Comparison of ENCODE assay signal across 9 cellular contexts in the genomic region with DNA sequence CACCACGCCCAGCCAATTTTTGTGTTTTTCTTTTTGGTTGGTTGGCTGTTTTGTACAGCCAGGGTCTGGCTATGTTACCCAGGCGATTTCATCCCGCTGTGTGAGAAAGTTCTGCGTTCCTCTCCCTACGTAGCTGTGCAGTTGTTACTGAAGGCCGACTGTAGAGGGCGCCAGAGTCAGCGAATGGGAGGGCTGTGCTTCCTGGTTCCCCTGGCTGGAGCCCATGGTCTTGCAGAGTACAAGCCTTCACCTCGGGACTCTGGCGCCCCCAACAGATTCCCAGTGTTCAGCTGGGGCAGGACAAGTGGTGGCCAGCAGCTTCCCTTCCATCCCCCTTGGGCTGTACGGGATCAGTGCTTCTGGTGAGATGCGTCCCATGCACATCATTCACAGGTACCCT. TPM values are rescaled to one million over a fixed set of nuclear protein-coding genes. Genes with fewer than 3 reads are reported as not detected.
DNase-seq lines count a peak whose midpoint lies in the region; ATAC-seq, FAIRE-seq and TF ChIP-seq lines count a peak whose summit lies in the region.
"Had no signal": no experiment of that assay in that cellular context is flagged by ENCODE, and none has a peak within 500 bp of the region (broad histone marks: within the 10 kb centered on the region; RNA-seq: fewer than 3 reads in every experiment).

No MANE protein-coding gene starts in this region.

- H3K9me3 Mint-ChIP-seq in osteocyte (ENCODE audit: unreplicated experiment), result peaks cover 3% of the 10 kb centered on the region

- no peak for FAIRE-seq in H54 (lab: Jason Lieb, UNC)

- TF ChIP-seq POLR2A in H54 (IDR thresholded peaks at IDR 0.05; ENCODE audit: low read depth, low read length), result no peak

- no peak overlapping the region for H3K4me3 Mint-ChIP-seq in osteocyte (ENCODE audit: unreplicated experiment)

- peak; percentile 16 for TF ChIP-seq CTCF in osteocyte (IDR thresholded peaks at IDR 0.05)

- H3K27me3 Mint-ChIP-seq in osteocyte (ENCODE audit: unreplicated experiment), result peaks cover 2% of the 10 kb centered on the region

- H3K27ac Mint-ChIP-seq in osteocyte (ENCODE audit: unreplicated experiment), result no peak overlapping the region

- no peaks in the 10 kb centered on the region for H3K4me1 Mint-ChIP-seq in osteocyte (ENCODE audit: unreplicated experiment)

- no peak for ATAC-seq in HG03139 (IDR thresholded peaks at IDR 0.05; ENCODE audit: unreplicated experiment)

- H3K36me3 Mint-ChIP-seq in osteocyte (ENCODE audit: unreplicated experiment), result no peaks in the 10 kb centered on the region

- DNase-seq in NCI-H2227 (lab: John Stamatoyannopoulos, UW; ENCODE audit: unreplicated experiment), result peak; percentile 53
- no peak for DNase-seq in NCI-H2227 treated with DMSO at 0.1 percent for 48 hours (lab: John Stamatoyannopoulos, UW)
- DNase-seq in Kasumi-1 (lab: John Stamatoyannopoulos, UW), result peak; percentile 10 to 12
- peak; percentile 8 for DNase-seq in activated CD4-positive, alpha-beta T cell treated with anti-CD3 and anti-CD28 coated beads, Interleukin-2, amount 50 U/mL, for 1 hour
- no peak for DNase-seq in osteocyte (ENCODE audit: extremely low spot score, unreplicated experiment)
- DNase-seq in NCI-H2107 (lab: John Stamatoyannopoulos, UW), result no peak
- no peak for DNase-seq in H54 (ENCODE audit: insufficient read length, low spot score)

RNA-seq across cellular contexts. Expression of a gene that starts 5.6 kb away (rescaled TPM):
- not detected in 2 replicates for total RNA-seq in osteocyte
- total RNA-seq: T-helper 2 cell treated with Interferon-gamma antibody and Interleukin-4, amounts not matched to agents 100 ng/mL and 5 ng/mL, for 36 hours had no signal

Comparison
In these comparisons a context has a peak if more than half of its experiments do, and no peak if none do; other contexts are left out.
1. DNase-seq: peak in NCI-H2227 (single experiment), Kasumi-1 (2 of 2) and activated CD4-positive, alpha-beta T cell treated with anti-CD3 and anti-CD28 coated beads, Interleukin-2, amount 50 U/mL, for 1 hour (single experiment); none in NCI-H2227 treated with DMSO at 0.1 percent for 48 hours (single experiment), osteocyte (single experiment), NCI-H2107 (single experiment) and H54 (single experiment).